In the genomic region with DNA sequence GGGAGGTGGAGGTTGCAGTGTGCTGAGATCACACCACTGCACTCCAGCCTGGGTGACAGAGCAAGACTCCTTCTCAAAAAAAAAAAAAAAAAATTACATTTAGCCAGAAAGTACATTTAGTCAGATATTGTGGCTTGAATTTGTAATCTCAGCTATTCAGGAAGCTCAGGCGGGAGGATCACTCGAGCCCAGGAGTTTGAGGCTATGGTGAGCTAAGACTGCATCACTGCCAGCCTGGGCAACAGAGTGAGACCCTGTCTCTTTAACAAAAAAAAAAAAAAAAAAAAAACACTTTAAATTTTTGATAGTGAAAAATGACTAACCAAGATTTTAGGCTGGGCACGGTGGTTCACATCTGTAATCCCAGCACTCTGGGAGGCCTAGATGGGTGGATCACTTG, we compare ENCODE assay signal across 30 cellular contexts.
"Had no signal": no experiment of that assay in that cellular context is flagged by ENCODE, and none has a peak within 500 bp of the region (broad histone marks: within the 10 kb centered on the region; RNA-seq: fewer than 3 reads in every experiment).

No MANE protein-coding gene starts in this region.

- H3K9me3 Mint-ChIP-seq: activated B cell treated with CpG ODN at 0.5 μM for 24 hours; activated CD4-positive, alpha-beta memory T cell treated with anti-CD3 and anti-CD28 coated beads for 36 hours; activated CD4-positive, alpha-beta T cell treated with anti-CD3 and anti-CD28 coated beads, Interleukin-2, amount 10 ng/mL, durations not matched to agents 24 days and 14 days; activated naive CD8-positive, alpha-beta T cell treated with anti-CD3 and anti-CD28 coated beads, Interleukin-2, amount 50 U/mL, for 24 hours; activated T-cell treated with anti-CD3 and anti-CD28 coated beads, Interleukin-2, amount 50 U/mL, for 24 hours; naive B cell; stimulated activated memory B cell treated with anti-CD40 and anti-IgM and Interleukin-4, amounts not matched to agents 10 μg/mL and 1 μg/mL and 100 μg/mL, for 72 hours; T-helper 1 cell treated with Interleukin-12 subunit alpha and Interleukin-12 subunit beta and Interleukin-4 antibody, amounts not matched to agents 30 μg/mL and 1 μg/mL, for 36 hours had no signal

- H3K9me3 ChIP-seq: esophagus muscularis mucosa, gastrocnemius medialis, ovary, right lobe of liver, stomach, tibial artery, upper lobe of right lung had no signal

- H3K27me3 Mint-ChIP-seq: activated B cell treated with CpG ODN at 0.5 μM for 24 hours; activated CD4-positive, alpha-beta memory T cell treated with anti-CD3 and anti-CD28 coated beads for 36 hours; activated CD4-positive, alpha-beta T cell treated with anti-CD3 and anti-CD28 coated beads, Interleukin-2, amount 10 ng/mL, durations not matched to agents 24 days and 14 days; activated naive CD8-positive, alpha-beta T cell treated with anti-CD3 and anti-CD28 coated beads, Interleukin-2, amount 50 U/mL, for 24 hours; activated T-cell treated with anti-CD3 and anti-CD28 coated beads, Interleukin-2, amount 50 U/mL, for 24 hours; naive B cell; progenitor cell of endocrine pancreas; stimulated activated memory B cell treated with anti-CD40 and anti-IgM and Interleukin-4, amounts not matched to agents 10 μg/mL and 1 μg/mL and 100 μg/mL, for 72 hours had no signal

- DNase-seq: activated B cell treated with CpG ODN at 0.5 μM for 24 hours; activated CD4-positive, alpha-beta memory T cell treated with anti-CD3 and anti-CD28 coated beads for 36 hours; activated CD4-positive, alpha-beta T cell treated with anti-CD3 and anti-CD28 coated beads, Interleukin-2, amount 10 ng/mL, durations not matched to agents 24 days and 14 days; activated CD8-positive, alpha-beta memory T cell treated with anti-CD3 and anti-CD28 coated beads, Interleukin-2, amount 50 U/mL, for 4 hours; activated gamma-delta T cell treated with Interleukin-2 at 50 U/mL for 16 hours; activated naive CD4-positive, alpha-beta T cell treated with anti-CD3 and anti-CD28 coated beads, Interleukin-2, amount 50 U/mL, for 16 hours; activated naive CD8-positive, alpha-beta T cell treated with anti-CD3 and anti-CD28 coated beads, Interleukin-2, amount 50 U/mL, for 24 hours; activated T-cell treated with anti-CD3 and anti-CD28 coated beads, Interleukin-2, amount 50 U/mL, for 24 hours; dermis blood vessel endothelial cell; effector CD4-positive, alpha-beta T cell; gastrocnemius medialis; glutamatergic neuron; kidney; left colon; mammary epithelial cell; naive B cell; ovary; right lobe of liver; stimulated activated CD4-positive, alpha-beta T cell treated with anti-CD3 and anti-CD28 coated beads, Interleukin-12 subunit alpha, Interleukin-12 subunit beta, amount 100 ng/mL, for 4 hours; stimulated activated CD4-positive, alpha-beta T cell treated with anti-CD3 and anti-CD28 coated beads, Interleukin-4, amount 100 ng/mL, for 4 hours; stimulated activated CD8-positive, alpha-beta memory T cell treated with anti-CD3 and anti-CD28 coated beads, Interleukin-4, amount 100 ng/mL, for 48 hours; stomach; SW 1271; T1000; tibial artery; upper lobe of right lung had no signal

- H3K4me3 Mint-ChIP-seq: activated B cell treated with CpG ODN at 0.5 μM for 24 hours; activated CD4-positive, alpha-beta memory T cell treated with anti-CD3 and anti-CD28 coated beads for 36 hours; activated CD4-positive, alpha-beta T cell treated with anti-CD3 and anti-CD28 coated beads, Interleukin-2, amount 10 ng/mL, durations not matched to agents 24 days and 14 days; activated naive CD8-positive, alpha-beta T cell treated with anti-CD3 and anti-CD28 coated beads, Interleukin-2, amount 50 U/mL, for 24 hours; activated T-cell treated with anti-CD3 and anti-CD28 coated beads, Interleukin-2, amount 50 U/mL, for 24 hours; naive B cell; stimulated activated memory B cell treated with anti-CD40 and anti-IgM and Interleukin-4, amounts not matched to agents 10 μg/mL and 1 μg/mL and 100 μg/mL, for 72 hours; T-helper 1 cell treated with Interleukin-12 subunit alpha and Interleukin-12 subunit beta and Interleukin-4 antibody, amounts not matched to agents 30 μg/mL and 1 μg/mL, for 36 hours had no signal

- H3K27me3 ChIP-seq: esophagus muscularis mucosa, gastrocnemius medialis, ovary, right lobe of liver, stomach, tibial artery, upper lobe of right lung had no signal

- ATAC-seq: activated naive CD8-positive, alpha-beta T cell treated with anti-CD3 and anti-CD28 coated beads, Interleukin-2, amount 50 U/mL, for 24 hours; gastrocnemius medialis; left colon; right lobe of liver; stimulated activated memory B cell treated with anti-CD40 and anti-IgM and Interleukin-4, amounts not matched to agents 10 μg/mL and 1 μg/mL and 100 μg/mL, for 72 hours; upper lobe of right lung had no signal

- H3K27ac Mint-ChIP-seq: activated B cell treated with CpG ODN at 0.5 μM for 24 hours; activated CD4-positive, alpha-beta memory T cell treated with anti-CD3 and anti-CD28 coated beads for 36 hours; activated CD4-positive, alpha-beta T cell treated with anti-CD3 and anti-CD28 coated beads, Interleukin-2, amount 10 ng/mL, durations not matched to agents 24 days and 14 days; activated naive CD8-positive, alpha-beta T cell treated with anti-CD3 and anti-CD28 coated beads, Interleukin-2, amount 50 U/mL, for 24 hours; activated T-cell treated with anti-CD3 and anti-CD28 coated beads, Interleukin-2, amount 50 U/mL, for 24 hours; progenitor cell of endocrine pancreas; stimulated activated memory B cell treated with anti-CD40 and anti-IgM and Interleukin-4, amounts not matched to agents 10 μg/mL and 1 μg/mL and 100 μg/mL, for 72 hours; T-helper 1 cell treated with Interleukin-12 subunit alpha and Interleukin-12 subunit beta and Interleukin-4 antibody, amounts not matched to agents 30 μg/mL and 1 μg/mL, for 36 hours had no signal

- H3K4me3 ChIP-seq: esophagus muscularis mucosa, gastrocnemius medialis, ovary, right lobe of liver, stomach, tibial artery, upper lobe of right lung had no signal

- H3K36me3 Mint-ChIP-seq: activated CD4-positive, alpha-beta memory T cell treated with anti-CD3 and anti-CD28 coated beads for 36 hours; naive B cell had no signal

- H3K27ac ChIP-seq: esophagus muscularis mucosa, gastrocnemius medialis, ovary, right lobe of liver, stomach, tibial artery, upper lobe of right lung had no signal

- H3K36me3 ChIP-seq: esophagus muscularis mucosa, gastrocnemius medialis, ovary, right lobe of liver, stomach, tibial artery, upper lobe of right lung had no signal
